Comparison of ENCODE assay signal across 1 cellular context in the genomic region with DNA sequence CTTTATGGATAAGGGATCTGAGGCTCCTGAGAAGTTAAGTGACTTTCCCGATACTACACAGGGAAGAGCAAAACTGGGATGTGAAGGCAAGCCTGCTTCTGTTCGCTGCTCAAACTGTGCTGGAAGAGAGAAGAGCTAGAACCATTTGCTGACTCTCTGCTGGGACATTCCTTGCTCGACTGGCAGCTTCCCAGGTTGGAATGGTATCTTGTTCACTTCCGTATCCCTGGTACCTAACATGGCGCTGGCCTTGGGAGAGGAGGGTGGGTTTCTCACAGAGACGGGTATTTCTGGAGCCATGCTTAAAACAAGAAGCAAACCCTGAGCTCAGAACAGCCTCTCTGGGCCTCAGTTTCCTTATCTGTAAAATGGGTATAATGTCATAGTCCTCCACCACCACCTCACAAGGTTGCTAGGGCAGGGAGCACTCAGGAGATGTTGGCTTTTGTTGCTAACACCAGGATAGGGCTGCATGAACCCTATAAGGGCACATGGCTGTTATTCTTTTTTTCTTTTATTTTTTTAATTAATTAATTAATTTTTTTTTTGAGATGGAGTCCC.
TF ChIP-seq lines count a peak whose summit lies in the region.

No MANE protein-coding gene starts in this region.

TF ChIP-seq in K562, 482 proteins besides CTCF, POLR2A, EP300 and RAD21 (continues in another document):
- no peak for TF ChIP-seq NFIX (CRISPR knock-in tag; IDR thresholded peaks at IDR 0.05; ENCODE audit: low read depth)
- TF ChIP-seq ZNF347 (CRISPR knock-in tag; IDR thresholded peaks at IDR 0.05; ENCODE audit: low read depth) = no peak
- no peak for TF ChIP-seq MAFK (IDR thresholded peaks at IDR 0.05; ENCODE audit: low read length)
- TF ChIP-seq CBFB (CRISPR knock-in tag; IDR thresholded peaks at IDR 0.05) = no peak
- no peak for TF ChIP-seq RBM34 (IDR thresholded peaks at IDR 0.05; ENCODE audit: borderline replicate concordance, insufficient read depth, low read length)
- TF ChIP-seq, protein P1, sequence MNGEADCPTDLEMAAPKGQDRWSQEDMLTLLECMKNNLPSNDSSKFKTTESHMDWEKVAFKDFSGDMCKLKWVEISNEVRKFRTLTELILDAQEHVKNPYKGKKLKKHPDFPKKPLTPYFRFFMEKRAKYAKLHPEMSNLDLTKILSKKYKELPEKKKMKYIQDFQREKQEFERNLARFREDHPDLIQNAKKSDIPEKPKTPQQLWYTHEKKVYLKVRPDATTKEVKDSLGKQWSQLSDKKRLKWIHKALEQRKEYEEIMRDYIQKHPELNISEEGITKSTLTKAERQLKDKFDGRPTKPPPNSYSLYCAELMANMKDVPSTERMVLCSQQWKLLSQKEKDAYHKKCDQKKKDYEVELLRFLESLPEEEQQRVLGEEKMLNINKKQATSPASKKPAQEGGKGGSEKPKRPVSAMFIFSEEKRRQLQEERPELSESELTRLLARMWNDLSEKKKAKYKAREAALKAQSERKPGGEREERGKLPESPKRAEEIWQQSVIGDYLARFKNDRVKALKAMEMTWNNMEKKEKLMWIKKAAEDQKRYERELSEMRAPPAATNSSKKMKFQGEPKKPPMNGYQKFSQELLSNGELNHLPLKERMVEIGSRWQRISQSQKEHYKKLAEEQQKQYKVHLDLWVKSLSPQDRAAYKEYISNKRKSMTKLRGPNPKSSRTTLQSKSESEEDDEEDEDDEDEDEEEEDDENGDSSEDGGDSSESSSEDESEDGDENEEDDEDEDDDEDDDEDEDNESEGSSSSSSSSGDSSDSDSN (IDR thresholded peaks at IDR 0.05; ENCODE audit: borderline replicate concordance in 1 of 2, low read depth in 2 of 2, low read length in 2 of 2) = no peak
- TF ChIP-seq ZNF766 (CRISPR knock-in tag; conservative IDR thresholded peaks at IDR 0.05) = no peak
- TF ChIP-seq, protein P2, sequence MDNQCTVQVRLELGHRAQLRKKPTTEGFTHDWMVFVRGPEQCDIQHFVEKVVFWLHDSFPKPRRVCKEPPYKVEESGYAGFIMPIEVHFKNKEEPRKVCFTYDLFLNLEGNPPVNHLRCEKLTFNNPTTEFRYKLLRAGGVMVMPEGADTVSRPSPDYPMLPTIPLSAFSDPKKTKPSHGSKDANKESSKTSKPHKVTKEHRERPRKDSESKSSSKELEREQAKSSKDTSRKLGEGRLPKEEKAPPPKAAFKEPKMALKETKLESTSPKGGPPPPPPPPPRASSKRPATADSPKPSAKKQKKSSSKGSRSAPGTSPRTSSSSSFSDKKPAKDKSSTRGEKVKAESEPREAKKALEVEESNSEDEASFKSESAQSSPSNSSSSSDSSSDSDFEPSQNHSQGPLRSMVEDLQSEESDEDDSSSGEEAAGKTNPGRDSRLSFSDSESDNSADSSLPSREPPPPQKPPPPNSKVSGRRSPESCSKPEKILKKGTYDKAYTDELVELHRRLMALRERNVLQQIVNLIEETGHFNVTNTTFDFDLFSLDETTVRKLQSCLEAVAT (IDR thresholded peaks at IDR 0.05) = no peak
- TF ChIP-seq SMARCE1 (IDR thresholded peaks at IDR 0.05) = no peak
- TF ChIP-seq ARID4B (CRISPR knock-in tag; IDR thresholded peaks at IDR 0.05) = no peak
- no peak for TF ChIP-seq FOXA3 (CRISPR knock-in tag; conservative IDR thresholded peaks at IDR 0.05 in 1 of 2, IDR thresholded peaks at IDR 0.05 in 1 of 2)
- no peak for TF ChIP-seq PRMT5 (CRISPR knock-in tag; IDR thresholded peaks at IDR 0.05)
- no peak for TF ChIP-seq HSF4 (CRISPR knock-in tag; IDR thresholded peaks at IDR 0.05; ENCODE audit: borderline replicate concordance)
- no peak for TF ChIP-seq KDM5B (IDR thresholded peaks at IDR 0.05; ENCODE audit: insufficient replicate concordance, low read depth, low read length)
- TF ChIP-seq TAF15 (IDR thresholded peaks at IDR 0.05; ENCODE audit: low read depth, low read length) = no peak
- TF ChIP-seq KDM1A (IDR thresholded peaks at IDR 0.05) = peak; percentile 26 to 64; a peak in 3 of 4 replicates
- TF ChIP-seq, protein P3, sequence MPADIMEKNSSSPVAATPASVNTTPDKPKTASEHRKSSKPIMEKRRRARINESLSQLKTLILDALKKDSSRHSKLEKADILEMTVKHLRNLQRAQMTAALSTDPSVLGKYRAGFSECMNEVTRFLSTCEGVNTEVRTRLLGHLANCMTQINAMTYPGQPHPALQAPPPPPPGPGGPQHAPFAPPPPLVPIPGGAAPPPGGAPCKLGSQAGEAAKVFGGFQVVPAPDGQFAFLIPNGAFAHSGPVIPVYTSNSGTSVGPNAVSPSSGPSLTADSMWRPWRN (IDR thresholded peaks at IDR 0.05; ENCODE audit: low read depth) = no peak
- TF ChIP-seq, protein P4, sequence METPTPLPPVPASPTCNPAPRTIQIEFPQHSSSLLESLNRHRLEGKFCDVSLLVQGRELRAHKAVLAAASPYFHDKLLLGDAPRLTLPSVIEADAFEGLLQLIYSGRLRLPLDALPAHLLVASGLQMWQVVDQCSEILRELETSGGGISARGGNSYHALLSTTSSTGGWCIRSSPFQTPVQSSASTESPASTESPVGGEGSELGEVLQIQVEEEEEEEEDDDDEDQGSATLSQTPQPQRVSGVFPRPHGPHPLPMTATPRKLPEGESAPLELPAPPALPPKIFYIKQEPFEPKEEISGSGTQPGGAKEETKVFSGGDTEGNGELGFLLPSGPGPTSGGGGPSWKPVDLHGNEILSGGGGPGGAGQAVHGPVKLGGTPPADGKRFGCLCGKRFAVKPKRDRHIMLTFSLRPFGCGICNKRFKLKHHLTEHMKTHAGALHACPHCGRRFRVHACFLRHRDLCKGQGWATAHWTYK (CRISPR knock-in tag; IDR thresholded peaks at IDR 0.05) = no peak
- no peak for TF ChIP-seq ELF2 (CRISPR knock-in tag; IDR thresholded peaks at IDR 0.05)
- no peak for TF ChIP-seq HNRNPLL (IDR thresholded peaks at IDR 0.05; ENCODE audit: low read depth, low read length, poor library complexity, severe bottlenecking)
- TF ChIP-seq, protein P5, sequence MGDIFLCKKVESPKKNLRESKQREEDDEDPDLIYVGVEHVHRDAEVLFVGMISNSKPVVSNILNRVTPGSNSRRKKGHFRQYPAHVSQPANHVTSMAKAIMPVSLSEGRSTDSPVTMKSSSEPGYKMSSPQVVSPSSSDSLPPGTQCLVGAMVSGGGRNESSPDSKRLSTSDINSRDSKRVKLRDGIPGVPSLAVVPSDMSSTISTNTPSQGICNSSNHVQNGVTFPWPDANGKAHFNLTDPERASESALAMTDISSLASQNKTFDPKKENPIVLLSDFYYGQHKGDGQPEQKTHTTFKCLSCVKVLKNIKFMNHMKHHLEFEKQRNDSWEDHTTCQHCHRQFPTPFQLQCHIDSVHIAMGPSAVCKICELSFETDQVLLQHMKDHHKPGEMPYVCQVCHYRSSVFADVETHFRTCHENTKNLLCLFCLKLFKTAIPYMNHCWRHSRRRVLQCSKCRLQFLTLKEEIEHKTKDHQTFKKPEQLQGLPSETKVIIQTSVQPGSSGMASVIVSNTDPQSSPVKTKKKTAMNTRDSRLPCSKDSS (IDR thresholded peaks at IDR 0.05; ENCODE audit: low read depth, partially characterized antibody) = no peak
- TF ChIP-seq CXXC5 (CRISPR knock-in tag; IDR thresholded peaks at IDR 0.05) = no peak
- TF ChIP-seq ILF3 (IDR thresholded peaks at IDR 0.05; ENCODE audit: borderline replicate concordance) = no peak
- TF ChIP-seq ZBTB26 (CRISPR knock-in tag; IDR thresholded peaks at IDR 0.05) = no peak
- TF ChIP-seq ZNF239 (CRISPR knock-in tag; IDR thresholded peaks at IDR 0.05) = no peak
- no peak for TF ChIP-seq ZBTB8A (IDR thresholded peaks at IDR 0.05; ENCODE audit: partially characterized antibody)
- TF ChIP-seq PREB (CRISPR knock-in tag; IDR thresholded peaks at IDR 0.05) = no peak
- peak in 1 of 2 experiments; percentile 58; a peak in 2 of 4 replicates for TF ChIP-seq RCOR1 (IDR thresholded peaks at IDR 0.05; ENCODE audit: borderline replicate concordance in 1 of 2, low read depth in 2 of 2, low read length in 2 of 2)
- TF ChIP-seq RBM25 (IDR thresholded peaks at IDR 0.05; ENCODE audit: low read depth, low read length, severe bottlenecking) = peak; percentile 97
- TF ChIP-seq ZNF197 (CRISPR knock-in tag; IDR thresholded peaks at IDR 0.05; ENCODE audit: low read depth) = no peak
- no peak for TF ChIP-seq KLF16 (IDR thresholded peaks at IDR 0.05)
- no peak for TF ChIP-seq TSC22D4 (tag; IDR thresholded peaks at IDR 0.05)
- no peak for TF ChIP-seq ERF (CRISPR knock-in tag; IDR thresholded peaks at IDR 0.05)
- TF ChIP-seq, protein P6, sequence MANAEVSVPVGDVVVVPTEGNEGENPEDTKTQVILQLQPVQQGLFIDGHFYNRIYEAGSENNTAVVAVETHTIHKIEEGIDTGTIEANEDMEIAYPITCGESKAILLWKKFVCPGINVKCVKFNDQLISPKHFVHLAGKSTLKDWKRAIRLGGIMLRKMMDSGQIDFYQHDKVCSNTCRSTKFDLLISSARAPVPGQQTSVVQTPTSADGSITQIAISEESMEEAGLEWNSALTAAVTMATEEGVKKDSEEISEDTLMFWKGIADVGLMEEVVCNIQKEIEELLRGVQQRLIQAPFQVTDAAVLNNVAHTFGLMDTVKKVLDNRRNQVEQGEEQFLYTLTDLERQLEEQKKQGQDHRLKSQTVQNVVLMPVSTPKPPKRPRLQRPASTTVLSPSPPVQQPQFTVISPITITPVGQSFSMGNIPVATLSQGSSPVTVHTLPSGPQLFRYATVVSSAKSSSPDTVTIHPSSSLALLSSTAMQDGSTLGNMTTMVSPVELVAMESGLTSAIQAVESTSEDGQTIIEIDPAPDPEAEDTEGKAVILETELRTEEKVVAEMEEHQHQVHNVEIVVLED (CRISPR knock-in tag; IDR thresholded peaks at IDR 0.05) = no peak
- no peak for TF ChIP-seq GABPA (tag; conservative IDR thresholded peaks at IDR 0.05; ENCODE audit: low read depth)
- no peak for TF ChIP-seq NR1H2 (CRISPR knock-in tag; IDR thresholded peaks at IDR 0.05)
- TF ChIP-seq NR0B1 (IDR thresholded peaks at IDR 0.05; ENCODE audit: partially characterized antibody) = no peak
- TF ChIP-seq BCOR (IDR thresholded peaks at IDR 0.05) = peak; percentile 83
- TF ChIP-seq CBX2 (IDR thresholded peaks at IDR 0.05; ENCODE audit: insufficient read depth, low read length, poor library complexity, severe bottlenecking) = no peak
- no peak for TF ChIP-seq RBM14 (IDR thresholded peaks at IDR 0.05; ENCODE audit: borderline replicate concordance, insufficient read depth, low read depth, low read length)
- TF ChIP-seq GATAD2A (IDR thresholded peaks at IDR 0.05) = no peak
- no peak for TF ChIP-seq CGGBP1 (CRISPR knock-in tag; IDR thresholded peaks at IDR 0.05)
- TF ChIP-seq ADNP (tag; IDR thresholded peaks at IDR 0.05) = peak; percentile 85
- peak; percentile 64 for TF ChIP-seq ZNF263 (CRISPR knock-in tag; IDR thresholded peaks at IDR 0.05; ENCODE audit: borderline replicate concordance)
- TF ChIP-seq KAT2B (IDR thresholded peaks at IDR 0.05; ENCODE audit: low read depth, low read length) = no peak
